In genomic region chrX:154040307-154040756, GRCh38 we compare ENCODE assay signal across 10 cellular contexts. TPM values are rescaled to one million over a fixed set of nuclear protein-coding genes. Genes with fewer than 3 reads are reported as not detected.
DNase-seq lines count a peak whose midpoint lies in the region; ATAC-seq and TF ChIP-seq lines count a peak whose summit lies in the region.
"Had no signal": no experiment of that assay in that cellular context is flagged by ENCODE, and none has a peak within 500 bp of the region (broad histone marks: within the 10 kb centered on the region; RNA-seq: fewer than 3 reads in every experiment).

No MANE protein-coding gene starts in this region.

- TF ChIP-seq CTCF in hepatocyte (IDR thresholded peaks at IDR 0.05; ENCODE audit: poor library complexity): no peak
- no peak for TF ChIP-seq CTCF in MM.1S (IDR thresholded peaks at IDR 0.05; ENCODE audit: low read length)

- DNase-seq in activated T-cell treated with anti-CD3 and anti-CD28 coated beads, Interleukin-2, amount 50 U/mL, for 24 hours: no peak
- DNase-seq in activated T-cell treated with anti-CD3 and anti-CD28 coated beads for 4 hours (no peak), hepatocyte (ENCODE audit: low spot score) (peak; percentile 66), MM.1S (no peak), UCSD-AML1 (lab: John Stamatoyannopoulos, UW; ENCODE audit: unreplicated experiment) (no peak)
- DNase-seq in activated T-helper 2 cell treated with anti-CD3 and anti-CD28 coated beads, Interferon-gamma antibody, Interleukin-2, Interleukin-4, amounts not matched to agents 10 μg/mL and 5 μg/mL and 100 μg/mL, durations not matched to agents 14 hours and 24 hours and 36 hours (ENCODE audit: low spot score): no peak
- DNase-seq: C1 segment of cervical spinal cord had no signal

- intact Hi-C loops in activated T-helper 2 cell treated with anti-CD3 and anti-CD28 coated beads, Interferon-gamma antibody, Interleukin-2, Interleukin-4, amounts not matched to agents 10 μg/mL and 5 μg/mL and 100 μg/mL, durations not matched to agents 14 hours and 24 hours and 36 hours (cut with micrococcal nuclease): no loop called here

- H3K4me2 ChIP-seq in hepatocyte: no peak overlapping the region
- H3K4me2 ChIP-seq in MM.1S (ENCODE audit: low read depth, low read length): no peak overlapping the region

- H3K9me2 ChIP-seq in hepatocyte (replicated peaks; ENCODE audit: insufficient read depth): no peaks in the 10 kb centered on the region
- H3K9me2 ChIP-seq in MM.1S (replicated peaks; ENCODE audit: insufficient read depth, low read length): no peaks in the 10 kb centered on the region

- 55% methylated on average over 7 of the region's 7 CpGs for WGBS in hepatocyte (ENCODE audit: low lambda C conversion rate, missing lambda C conversion rate)

- H3K27me3 Mint-ChIP-seq in activated T-cell treated with anti-CD3 and anti-CD28 coated beads, Interleukin-2, amount 50 U/mL, for 24 hours: peaks cover 58% of the 10 kb centered on the region
- H3K27me3 Mint-ChIP-seq in activated T-helper 2 cell treated with anti-CD3 and anti-CD28 coated beads, Interferon-gamma antibody, Interleukin-2, Interleukin-4, amounts not matched to agents 10 μg/mL and 5 μg/mL and 100 μg/mL, durations not matched to agents 14 hours and 24 hours and 36 hours (ENCODE audit: low read depth): no peaks in the 10 kb centered on the region
- H3K27me3 Mint-ChIP-seq: IgD-negative memory B cell had no signal

- H3K79me2 ChIP-seq in hepatocyte (peaks cover 42% of the 10 kb centered on the region), MM.1S (ENCODE audit: low read length) (peaks cover 24% of the 10 kb centered on the region)

- H3K27ac ChIP-seq in hepatocyte (peak overlapping the region; percentile 93), subcutaneous abdominal adipose tissue (ENCODE audit: low read depth, low read length) (peak overlapping the region; percentile 84), MM.1S (ENCODE audit: low read length) (no peak overlapping the region)

- H3K36me3 Mint-ChIP-seq in activated T-cell treated with anti-CD3 and anti-CD28 coated beads, Interleukin-2, amount 50 U/mL, for 24 hours (ENCODE audit: low read depth): peaks cover 56% of the 10 kb centered on the region
- peaks cover 26% of the 10 kb centered on the region for H3K36me3 Mint-ChIP-seq in activated T-helper 2 cell treated with anti-CD3 and anti-CD28 coated beads, Interferon-gamma antibody, Interleukin-2, Interleukin-4, amounts not matched to agents 10 μg/mL and 5 μg/mL and 100 μg/mL, durations not matched to agents 14 hours and 24 hours and 36 hours (ENCODE audit: low read depth)
- H3K36me3 Mint-ChIP-seq: IgD-negative memory B cell had no signal

- no peak overlapping the region for H3K9ac ChIP-seq in subcutaneous abdominal adipose tissue (ENCODE audit: low read length in 5 of 5)
- no peak overlapping the region for H3K9ac ChIP-seq in MM.1S (ENCODE audit: low read length)

- no peaks in the 10 kb centered on the region for H3F3A ChIP-seq in MM.1S (ENCODE audit: insufficient read depth, low read length)

- H3K36me3 ChIP-seq in hepatocyte (replicated peaks; ENCODE audit: insufficient read depth, low read depth) (no peaks in the 10 kb centered on the region), subcutaneous abdominal adipose tissue (ENCODE audit: control insufficient read depth in 5 of 5, insufficient read depth in 5 of 5, low read length in 5 of 5) (peaks cover 0 to 5% (median 4%) of the 10 kb centered on the region in 5 donors), MM.1S (replicated peaks; ENCODE audit: insufficient read depth, low read length) (no peaks in the 10 kb centered on the region)

- peak overlapping the region; percentile 77 for H3K27ac Mint-ChIP-seq in activated T-cell treated with anti-CD3 and anti-CD28 coated beads, Interleukin-2, amount 50 U/mL, for 24 hours
- H3K27ac Mint-ChIP-seq in activated T-helper 2 cell treated with anti-CD3 and anti-CD28 coated beads, Interferon-gamma antibody, Interleukin-2, Interleukin-4, amounts not matched to agents 10 μg/mL and 5 μg/mL and 100 μg/mL, durations not matched to agents 14 hours and 24 hours and 36 hours: peak overlapping the region; percentile 51

- ATAC-seq in HG03095 (IDR thresholded peaks at IDR 0.05; ENCODE audit: unreplicated experiment): no peak

- H3K9me3 Mint-ChIP-seq in activated T-cell treated with anti-CD3 and anti-CD28 coated beads, Interleukin-2, amount 50 U/mL, for 24 hours: no peaks in the 10 kb centered on the region
- H3K9me3 Mint-ChIP-seq in activated T-helper 2 cell treated with anti-CD3 and anti-CD28 coated beads, Interferon-gamma antibody, Interleukin-2, Interleukin-4, amounts not matched to agents 10 μg/mL and 5 μg/mL and 100 μg/mL, durations not matched to agents 14 hours and 24 hours and 36 hours: no peaks in the 10 kb centered on the region
- H3K9me3 Mint-ChIP-seq: IgD-negative memory B cell had no signal

- peaks cover 23% of the 10 kb centered on the region for H3K4me1 ChIP-seq in hepatocyte (ENCODE audit: insufficient read depth)
- peaks cover 8 to 42% (median 39%) of the 10 kb centered on the region in 5 donors for H3K4me1 ChIP-seq in subcutaneous abdominal adipose tissue (ENCODE audit: control insufficient read depth in 5 of 5, insufficient read depth in 5 of 5, low read length in 5 of 5)
- no peaks in the 10 kb centered on the region for H3K4me1 ChIP-seq in MM.1S (ENCODE audit: low read length)

- H3K4me3 Mint-ChIP-seq in activated T-cell treated with anti-CD3 and anti-CD28 coated beads, Interleukin-2, amount 50 U/mL, for 24 hours: no peak overlapping the region
- no peak overlapping the region for H3K4me3 Mint-ChIP-seq in activated T-helper 2 cell treated with anti-CD3 and anti-CD28 coated beads, Interferon-gamma antibody, Interleukin-2, Interleukin-4, amounts not matched to agents 10 μg/mL and 5 μg/mL and 100 μg/mL, durations not matched to agents 14 hours and 24 hours and 36 hours (ENCODE audit: low read depth)

- peaks cover 56% of the 10 kb centered on the region for H3K4me1 Mint-ChIP-seq in activated T-cell treated with anti-CD3 and anti-CD28 coated beads, Interleukin-2, amount 50 U/mL, for 24 hours (ENCODE audit: low read depth)
- H3K4me1 Mint-ChIP-seq in activated T-helper 2 cell treated with anti-CD3 and anti-CD28 coated beads, Interferon-gamma antibody, Interleukin-2, Interleukin-4, amounts not matched to agents 10 μg/mL and 5 μg/mL and 100 μg/mL, durations not matched to agents 14 hours and 24 hours and 36 hours (ENCODE audit: low read depth): peaks cover 16% of the 10 kb centered on the region

- no peak overlapping the region for H3K4me3 ChIP-seq in hepatocyte
- no peak overlapping the region for H3K4me3 ChIP-seq in subcutaneous abdominal adipose tissue (ENCODE audit: low read depth in 1 of 5, low read length in 5 of 5)
- H3K4me3 ChIP-seq in MM.1S (ENCODE audit: low read length): no peak overlapping the region

- no peaks in the 10 kb centered on the region for H3K9me3 ChIP-seq in hepatocyte (ENCODE audit: low read depth)
- no peaks in the 10 kb centered on the region for H3K9me3 ChIP-seq in subcutaneous abdominal adipose tissue (ENCODE audit: control insufficient read depth in 5 of 5, low read length in 5 of 5)
- no peaks in the 10 kb centered on the region for H3K9me3 ChIP-seq in MM.1S (replicated peaks; ENCODE audit: insufficient read depth, low read length)

- H4K20me1 ChIP-seq in hepatocyte (ENCODE audit: insufficient read depth, poor library complexity, severe bottlenecking): no peaks in the 10 kb centered on the region
- no peaks in the 10 kb centered on the region for H4K20me1 ChIP-seq in MM.1S (ENCODE audit: insufficient read depth, low read length)

- H3K27me3 ChIP-seq in hepatocyte (no peaks in the 10 kb centered on the region), subcutaneous abdominal adipose tissue (ENCODE audit: control insufficient read depth in 5 of 5, insufficient read depth in 4 of 5, low read length in 5 of 5) (peaks cover 4 to 13% (median 10%) of the 10 kb centered on the region in 5 donors), MM.1S (replicated peaks; ENCODE audit: insufficient read depth, low read length) (no peaks in the 10 kb centered on the region)

- H2AFZ ChIP-seq in hepatocyte (no peak overlapping the region), MM.1S (ENCODE audit: low read length) (no peak overlapping the region)

RNA-seq across cellular contexts. Expression of gene IRAK1, which starts 20.6 kb away (rescaled TPM):
- 150 and 151 TPM in 2 replicates for total RNA-seq in activated T-helper 2 cell treated with anti-CD3 and anti-CD28 coated beads, Interferon-gamma antibody, Interleukin-2, Interleukin-4, amounts not matched to agents 10 μg/mL and 5 μg/mL and 100 μg/mL, durations not matched to agents 14 hours and 24 hours and 36 hours
- 44.1 TPM in 2 replicates for total RNA-seq in hepatocyte
- polyA plus RNA-seq in hepatocyte: 99.4 and 112 TPM in 2 replicates

RNA-seq across cellular contexts. Expression of gene MECP2, which starts 57.2 kb away (rescaled TPM):
- total RNA-seq in activated T-helper 2 cell treated with anti-CD3 and anti-CD28 coated beads, Interferon-gamma antibody, Interleukin-2, Interleukin-4, amounts not matched to agents 10 μg/mL and 5 μg/mL and 100 μg/mL, durations not matched to agents 14 hours and 24 hours and 36 hours: 58.2 and 58.4 TPM in 2 replicates
- 18.1 and 18.3 TPM in 2 replicates for total RNA-seq in hepatocyte
- polyA plus RNA-seq in hepatocyte: 19.4 and 21.1 TPM in 2 replicates
